ENCODE assay signal across 9 cellular contexts in genomic region chr9:33445941-33446506, GRCh38. TPM values are rescaled to one million over a fixed set of nuclear protein-coding genes. Genes with fewer than 3 reads are reported as not detected.
DNase-seq lines count a peak whose midpoint lies in the region; ATAC-seq and TF ChIP-seq lines count a peak whose summit lies in the region.
"Had no signal": no experiment of that assay in that cellular context is flagged by ENCODE, and none has a peak within 500 bp of the region (broad histone marks: within the 10 kb centered on the region; RNA-seq: fewer than 3 reads in every experiment).

No MANE protein-coding gene starts in this region.

- ATAC-seq in activated CD8-positive, alpha-beta T cell treated with anti-CD3 and anti-CD28 coated beads for 36 hours, result no peak
- ATAC-seq in left lung (peak; percentile 25), HG03159 (IDR thresholded peaks at IDR 0.05; ENCODE audit: unreplicated experiment) (no peak), HG02798 (IDR thresholded peaks at IDR 0.05; ENCODE audit: poor library complexity, unreplicated experiment) (no peak)

- TF ChIP-seq EP300 in suprapubic skin (IDR thresholded peaks at IDR 0.05), result no peak

- H3K4me1 ChIP-seq in left lung (peaks cover 10 to 28% of the 10 kb centered on the region in 2 donors), suprapubic skin (peaks cover 66% of the 10 kb centered on the region)

- POLR2A ChIA-PET in activated CD8-positive, alpha-beta T cell treated with anti-CD3 and anti-CD28 coated beads for 36 hours (lab: Charles Lee), result interaction anchor here (0.6 to 2.6 kb wide), 2 partner anchors 12 kb away, joined by 3 to 15 read pairs; no protein-coding TSS in a partner anchor

- peak; percentile 72 for DNase-seq in activated CD8-positive, alpha-beta memory T cell treated with anti-CD3 and anti-CD28 coated beads for 24 hours
- no peak for DNase-seq in activated CD8-positive, alpha-beta memory T cell treated with anti-CD3 and anti-CD28 coated beads, Interleukin-2, amount 50 U/mL, for 48 hours
- DNase-seq in activated CD8-positive, alpha-beta T cell treated with anti-CD3 and anti-CD28 coated beads for 36 hours, result no peak
- DNase-seq in left lung (no peak), suprapubic skin (ENCODE audit: low spot score in 2 of 2) (no peak), C1 segment of cervical spinal cord (lab: John Stamatoyannopoulos, UW) (no peak)
- DNase-seq: cerebellar nuclear complex had no signal

- H3K36me3 Mint-ChIP-seq in activated CD8-positive, alpha-beta T cell treated with anti-CD3 and anti-CD28 coated beads for 36 hours (ENCODE audit: low read depth), result no peaks in the 10 kb centered on the region

- H3K4me3 ChIP-seq in left lung (peak overlapping the region; percentile 45 to 46), suprapubic skin (peak overlapping the region; percentile 59)

- CTCF ChIA-PET in activated CD8-positive, alpha-beta T cell treated with anti-CD3 and anti-CD28 coated beads for 36 hours (lab: Charles Lee), result interaction anchor here (1.3 to 6.9 kb wide), 5 partner anchors 12 to 71 kb away, joined by 3 to 48 read pairs (median 30); partner anchors contain the start of gene NOL6

- H3K4me3 Mint-ChIP-seq in activated CD8-positive, alpha-beta T cell treated with anti-CD3 and anti-CD28 coated beads for 36 hours, result peak overlapping the region; percentile 66

- peak overlapping the region; percentile 73 to 81 for H3K27ac ChIP-seq in left lung
- H3K27ac ChIP-seq in suprapubic skin, result peak overlapping the region; percentile 81

- intact Hi-C loops in activated CD8-positive, alpha-beta T cell treated with anti-CD3 and anti-CD28 coated beads for 36 hours (cut with micrococcal nuclease), result loop anchor here (2.0 kb wide), 1 partner anchor 17 kb away; no protein-coding TSS in a partner anchor
- intact Hi-C loops in left lung (cut with DNase I), result no loop called here

- 65% methylated on average over 5 of the region's 5 CpGs for WGBS in suprapubic skin

- H3K27ac Mint-ChIP-seq in activated CD8-positive, alpha-beta T cell treated with anti-CD3 and anti-CD28 coated beads for 36 hours, result peak overlapping the region; percentile 88

- TF ChIP-seq CTCF in activated CD8-positive, alpha-beta T cell treated with anti-CD3 and anti-CD28 coated beads for 36 hours (IDR thresholded peaks at IDR 0.05), result no peak
- no peak for TF ChIP-seq CTCF in left lung (IDR thresholded peaks at IDR 0.05)
- no peak for TF ChIP-seq CTCF in suprapubic skin (IDR thresholded peaks at IDR 0.05)

- peaks cover 0 to 18% of the 10 kb centered on the region in 2 donors for H3K27me3 ChIP-seq in left lung
- H3K27me3 ChIP-seq in suprapubic skin, result no peaks in the 10 kb centered on the region

- H3K27me3 Mint-ChIP-seq in activated CD8-positive, alpha-beta T cell treated with anti-CD3 and anti-CD28 coated beads for 36 hours, result no peaks in the 10 kb centered on the region

- peaks cover 37% of the 10 kb centered on the region for H3K4me1 Mint-ChIP-seq in activated CD8-positive, alpha-beta T cell treated with anti-CD3 and anti-CD28 coated beads for 36 hours (ENCODE audit: low read depth)

- H3K9me3 ChIP-seq in left lung (no peaks in the 10 kb centered on the region), suprapubic skin (no peaks in the 10 kb centered on the region)

- TF ChIP-seq POLR2A in suprapubic skin (IDR thresholded peaks at IDR 0.05), result no peak

- H3K36me3 ChIP-seq in left lung (peaks cover 0 to 11% of the 10 kb centered on the region in 2 donors), suprapubic skin (peaks cover 10% of the 10 kb centered on the region)

- H3K9me3 Mint-ChIP-seq in activated CD8-positive, alpha-beta T cell treated with anti-CD3 and anti-CD28 coated beads for 36 hours, result no peaks in the 10 kb centered on the region

RNA-seq across cellular contexts. Expression of gene AQP3, which starts 1.4 kb away (rescaled TPM):
- 1 to 10 TPM; 1.2 to 2.6 TPM for total RNA-seq in activated CD8-positive, alpha-beta T cell treated with anti-CD3 and anti-CD28 coated beads for 36 hours
- total RNA-seq in left lung (100 to 1,000 TPM; 231 to 265 TPM), suprapubic skin (1,000 to 10,000 TPM; 1,277 to 1,951 (median 1,548) TPM)

RNA-seq across cellular contexts. Expression of gene NOL6, which starts 27.7 kb away (rescaled TPM):
- total RNA-seq in activated CD8-positive, alpha-beta T cell treated with anti-CD3 and anti-CD28 coated beads for 36 hours, result 10 to 100 TPM; 45.5 to 45.9 TPM
- 10 to 100 TPM; 36.1 to 48.3 TPM for total RNA-seq in left lung
- total RNA-seq in suprapubic skin, result 10 to 100 TPM; 40.4 to 50.4 (median 44.1) TPM

RNA-seq across cellular contexts. Expression of gene AQP7, which starts 43.7 kb away (rescaled TPM):
- total RNA-seq in activated CD8-positive, alpha-beta T cell treated with anti-CD3 and anti-CD28 coated beads for 36 hours, result not detected
- total RNA-seq in left lung (1 to 10 TPM; 1.5 to 8.3 TPM), suprapubic skin (10 to 100 TPM in 2 of 4 donors, 1 to 10 TPM in 2; 2.1 to 66.5 (median 13.1) TPM)

Comparison
In these comparisons a context has a peak if more than half of its experiments do, and no peak if none do; other contexts are left out.
1. RNA of gene AQP3, which starts 1.4 kb away (total RNA-seq): 1,277 to 1,951 TPM in suprapubic skin and 231 to 265 TPM in left lung; 1.2 to 2.6 TPM in activated CD8-positive, alpha-beta T cell treated with anti-CD3 and anti-CD28 coated beads for 36 hours; every median in the first group is over 10 times any median in the second.